13 cellular contexts compared by ENCODE assay signal in the genomic region with DNA sequence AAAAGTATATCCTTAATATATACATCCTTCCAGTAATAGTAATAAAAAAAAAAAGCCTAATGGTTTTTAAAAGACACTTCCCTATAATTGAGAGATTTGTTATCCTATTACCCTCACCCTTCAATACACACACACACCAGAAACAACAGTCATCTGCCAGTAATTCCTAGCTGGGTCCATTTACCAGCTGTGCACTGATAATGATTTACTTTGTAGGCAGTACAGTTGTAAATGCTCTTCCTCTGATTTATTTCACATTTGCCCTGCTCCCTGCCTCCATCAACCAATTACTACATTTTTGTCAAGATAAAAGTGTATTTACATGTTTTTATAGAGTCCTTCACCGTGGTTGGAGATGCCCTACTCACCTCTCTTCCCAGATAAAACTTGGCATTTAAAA. TPM values are rescaled to one million over a fixed set of nuclear protein-coding genes. Genes with fewer than 3 reads are reported as not detected.
DNase-seq lines count a peak whose midpoint lies in the region; ATAC-seq and TF ChIP-seq lines count a peak whose summit lies in the region.
"Had no signal": no experiment of that assay in that cellular context is flagged by ENCODE, and none has a peak within 500 bp of the region (broad histone marks: within the 10 kb centered on the region; RNA-seq: fewer than 3 reads in every experiment).

No MANE protein-coding gene starts in this region.

- no peak overlapping the region for H3K4me3 ChIP-seq in heart left ventricle
- no peak overlapping the region for H3K4me3 ChIP-seq in lower lobe of right lung
- no peak overlapping the region for H3K4me3 ChIP-seq in transverse colon
- H3K4me3 ChIP-seq: BLaER1 treated with 17β-estradiol and CSF1 and Interleukin-3, amounts not matched to agents 10 nM and 100 nM; lung had no signal

- H3K27me3 ChIP-seq in heart left ventricle (no peaks in the 10 kb centered on the region), lower lobe of right lung (ENCODE audit: low read depth) (no peaks in the 10 kb centered on the region), transverse colon (no peaks in the 10 kb centered on the region)

- peak overlapping the region in 11 of 12 donors; percentile 91 to 99 (median 96) for H3K27ac ChIP-seq in heart left ventricle
- peak overlapping the region; percentile 92 for H3K27ac ChIP-seq in lower lobe of right lung
- H3K27ac ChIP-seq in transverse colon, result peak overlapping the region; percentile 96 to 98 (median 96)
- no peak overlapping the region for H3K27ac ChIP-seq in RWPE1
- H3K27ac ChIP-seq: BLaER1 treated with 17β-estradiol and CSF1 and Interleukin-3, amounts not matched to agents 10 nM and 100 nM had no signal

- ATAC-seq in heart left ventricle (no peak), left cardiac atrium (no peak), lower lobe of right lung (no peak), GM19023 (IDR thresholded peaks at IDR 0.05; ENCODE audit: unreplicated experiment) (no peak)
- ATAC-seq: activated CD8-positive, alpha-beta T cell treated with anti-CD3 and anti-CD28 coated beads, Interleukin-2, amount 10 ng/mL, durations not matched to agents 7 days and 5 days had no signal

- TF ChIP-seq CTCF in heart left ventricle (IDR thresholded peaks at IDR 0.05) (no peak), lower lobe of right lung (IDR thresholded peaks at IDR 0.05) (no peak), transverse colon (IDR thresholded peaks at IDR 0.05) (no peak), RWPE1 (conservative IDR thresholded peaks at IDR 0.05; ENCODE audit: low read depth) (no peak)

- CTCF ChIA-PET in RWPE1 (lab: Yijun Ruan, JAX), result interaction anchor here (0.6 kb wide), 1 partner anchor 139 kb away, joined by 3 read pairs; no protein-coding TSS in a partner anchor

- intact Hi-C loops in heart left ventricle (cut with DNase I) (no loop called here), left cardiac atrium (cut with DNase I) (no loop called here), lower lobe of right lung (cut with DNase I) (no loop called here), transverse colon (cut with DNase I; ENCODE audit: low total_unique reads) (no loop called here)

- H3K4me1 ChIP-seq in heart left ventricle (peaks cover 12 to 100% (median 85%) of the 10 kb centered on the region in 12 donors), lower lobe of right lung (peaks cover 82% of the 10 kb centered on the region), transverse colon (peaks cover 31 to 84% (median 61%) of the 10 kb centered on the region in 4 donors)

- 23 to 52% (median 45%) methylated on average over 1 of the region's 1 CpG for WGBS in heart left ventricle, 4 donors
- WGBS in transverse colon (ENCODE audit: low coverage in 1 of 2), 2 donors, result 14 to 27% methylated on average over 1 of the region's 1 CpG

- H3K36me3 ChIP-seq in heart left ventricle (peaks cover 2 to 82% (median 41%) of the 10 kb centered on the region in 9 donors), lower lobe of right lung (peaks cover 33% of the 10 kb centered on the region), transverse colon (peaks cover 0 to 29% (median 14%) of the 10 kb centered on the region in 4 donors)

- POLR2A ChIA-PET in RWPE1 (lab: Yijun Ruan, JAX; ENCODE audit: low non-redundant PET), result no interaction called here

- H3K9me3 ChIP-seq in heart left ventricle (no peaks in the 10 kb centered on the region), lower lobe of right lung (no peaks in the 10 kb centered on the region), transverse colon (no peaks in the 10 kb centered on the region)
- H3K9me3 ChIP-seq: BLaER1 treated with 17β-estradiol and CSF1 and Interleukin-3, amounts not matched to agents 10 nM and 100 nM had no signal

- in situ Hi-C loops in transverse colon (cut with MboI; ENCODE audit: low pct_ligation_motif_present in 1 of 4, low pct_unique_long_range_greater_than_20kb in 1 of 4, low sequenced_read_pairs in 3 of 4), result no loop called here

- TF ChIP-seq EP300 in transverse colon (IDR thresholded peaks at IDR 0.05; ENCODE audit: low read depth), result no peak

- no peak for TF ChIP-seq POLR2A in heart left ventricle (IDR thresholded peaks at IDR 0.05)
- no peak for TF ChIP-seq POLR2A in transverse colon (IDR thresholded peaks at IDR 0.05)

- DNase-seq in heart left ventricle (no peak), left cardiac atrium (no peak), amniotic epithelial cell (ENCODE audit: low read depth) (peak; percentile 71), lower lobe of right lung (no peak), transverse colon (no peak), UCSD-AML1 (lab: John Stamatoyannopoulos, UW; ENCODE audit: unreplicated experiment) (no peak), RWPE1 (ENCODE audit: low spot score) (no peak)
- DNase-seq: activated CD8-positive, alpha-beta T cell treated with anti-CD3 and anti-CD28 coated beads, Interleukin-2, amount 10 ng/mL, durations not matched to agents 7 days and 5 days; amygdala; NCI-H1417 treated with DMSO at 0.1 percent for 48 hours had no signal

RNA-seq across cellular contexts. Expression of a gene that starts 12.4 kb away (rescaled TPM):
- total RNA-seq in heart left ventricle (over 10,000 TPM in 7 of 9 donors, 1,000 to 10,000 TPM in 2; 9,722 to 18,689 (median 13,330) TPM), left cardiac atrium (1,000 to 10,000 TPM; 8,049 to 9,104 TPM), lower lobe of right lung (137 TPM), transverse colon (1,000 to 10,000 TPM in 2 of 4 donors, 100 to 1,000 TPM in 2; 775 to 2,480 (median 1,140) TPM)
- polyA plus RNA-seq in heart left ventricle, result over 10,000 TPM; 13,651 to 16,217 TPM
